Comparison of ENCODE assay signal across 24 cellular contexts in genomic region chr16:17452931-17453330, GRCh38. TPM values are rescaled to one million over a fixed set of nuclear protein-coding genes. Genes with fewer than 3 reads are reported as not detected.
DNase-seq lines count a peak whose midpoint lies in the region; ATAC-seq and TF ChIP-seq lines count a peak whose summit lies in the region.
"Had no signal": no experiment of that assay in that cellular context is flagged by ENCODE, and none has a peak within 500 bp of the region (broad histone marks: within the 10 kb centered on the region; RNA-seq: fewer than 3 reads in every experiment).

No MANE protein-coding gene starts in this region.

- in situ Hi-C loops in mammary epithelial cell (cut with MboI; ENCODE audit: low sequenced_read_pairs in 2 of 2) = no loop called here

- no peaks in the 10 kb centered on the region for H3K27me3 ChIP-seq in CD4-positive, CD25-positive, alpha-beta regulatory T cell (ENCODE audit: control insufficient read depth, insufficient read depth, low read length)
- no peaks in the 10 kb centered on the region for H3K27me3 ChIP-seq in mammary epithelial cell (ENCODE audit: insufficient read depth, low read length)
- H3K27me3 ChIP-seq: MG63, thyroid gland had no signal

- no peak overlapping the region for H2AFZ ChIP-seq in mammary epithelial cell (ENCODE audit: low read depth, low read length)

- H4K20me1 ChIP-seq in mammary epithelial cell (ENCODE audit: insufficient read depth, low read length) = no peaks in the 10 kb centered on the region

- no peak for ATAC-seq in CD4-positive, CD25-positive, alpha-beta regulatory T cell (ENCODE audit: low read depth in 2 of 2)
- ATAC-seq in T-helper 17 cell = no peak
- ATAC-seq in GM21825 (IDR thresholded peaks at IDR 0.05; ENCODE audit: unreplicated experiment) = no peak
- ATAC-seq: naive thymus-derived CD8-positive, alpha-beta T cell; Panc1 had no signal

- H3K4me1 ChIP-seq in CD4-positive, CD25-positive, alpha-beta regulatory T cell (ENCODE audit: control insufficient read depth, insufficient read depth, low read length, poor library complexity, severe bottlenecking) = peaks cover 44% of the 10 kb centered on the region
- H3K4me1 ChIP-seq in mammary epithelial cell (ENCODE audit: insufficient read depth, low read length) = no peaks in the 10 kb centered on the region
- H3K4me1 ChIP-seq: thyroid gland had no signal

- TF ChIP-seq CTCF in glutamatergic neuron (IDR thresholded peaks at IDR 0.05; ENCODE audit: partially characterized antibody, unreplicated experiment) (no peak), Calu3 (IDR thresholded peaks at IDR 0.05; ENCODE audit: unreplicated experiment) (no peak), mammary epithelial cell (conservative IDR thresholded peaks at IDR 0.05 in 1 of 2, IDR thresholded peaks at IDR 0.05 in 1 of 2; ENCODE audit: extremely low read depth in 1 of 2, insufficient read depth in 1 of 2, low read depth in 1 of 2, low read length in 2 of 2) (no peak)

- BruUV-seq in Calu3 (replicated peaks; lab: Mats Ljungman, UMichigan) = no TSS peak
- no TSS peak for BruUV-seq in mammary epithelial cell (replicated peaks; lab: Mats Ljungman, UMichigan)

- no peaks in the 10 kb centered on the region for H3K27me3 Mint-ChIP-seq in CD4-positive, CD25-positive, alpha-beta regulatory T cell
- no peaks in the 10 kb centered on the region for H3K27me3 Mint-ChIP-seq in T-helper 17 cell
- peaks cover 5% of the 10 kb centered on the region for H3K27me3 Mint-ChIP-seq in glutamatergic neuron (ENCODE audit: unreplicated experiment)
- H3K27me3 Mint-ChIP-seq in Calu3 (ENCODE audit: unreplicated experiment) = peaks cover 20% of the 10 kb centered on the region
- H3K27me3 Mint-ChIP-seq: activated B cell treated with CpG ODN at 0.5 μM for 24 hours; naive thymus-derived CD8-positive, alpha-beta T cell had no signal

- no peaks in the 10 kb centered on the region for H3K9me3 ChIP-seq in CD4-positive, CD25-positive, alpha-beta regulatory T cell (ENCODE audit: control insufficient read depth in 2 of 2, low read length in 2 of 2)
- H3K9me3 ChIP-seq in T-helper 17 cell (ENCODE audit: control insufficient read depth, low read length, poor library complexity, severe bottlenecking) (no peaks in the 10 kb centered on the region), mammary epithelial cell (replicated peaks; ENCODE audit: insufficient read depth, low read length) (no peaks in the 10 kb centered on the region)
- H3K9me3 ChIP-seq: MG63, thyroid gland had no signal

- whole genome bisulfite sequencing in mammary epithelial cell (ENCODE audit: low coverage, missing lambda C conversion rate) = 47% methylated on average over 2 of the region's 2 CpGs

- H3K27ac Mint-ChIP-seq in CD4-positive, CD25-positive, alpha-beta regulatory T cell = peak overlapping the region; percentile 38 to 61 (median 42)
- peak overlapping the region; percentile 92 for H3K27ac Mint-ChIP-seq in T-helper 17 cell
- H3K27ac Mint-ChIP-seq in glutamatergic neuron (ENCODE audit: unreplicated experiment) = no peak overlapping the region
- H3K27ac Mint-ChIP-seq in Calu3 (ENCODE audit: unreplicated experiment) = no peak overlapping the region
- H3K27ac Mint-ChIP-seq: activated B cell treated with CpG ODN at 0.5 μM for 24 hours had no signal

- H3K4me3 Mint-ChIP-seq in CD4-positive, CD25-positive, alpha-beta regulatory T cell = no peak overlapping the region
- H3K4me3 Mint-ChIP-seq in T-helper 17 cell = no peak overlapping the region
- H3K4me3 Mint-ChIP-seq in glutamatergic neuron (ENCODE audit: unreplicated experiment) = peak overlapping the region; percentile 9
- no peak overlapping the region for H3K4me3 Mint-ChIP-seq in Calu3 (ENCODE audit: low read depth, unreplicated experiment)
- H3K4me3 Mint-ChIP-seq: activated B cell treated with CpG ODN at 0.5 μM for 24 hours; naive thymus-derived CD8-positive, alpha-beta T cell had no signal

- peaks cover 19 to 55% (median 51%) of the 10 kb centered on the region in 4 donors for H3K4me1 Mint-ChIP-seq in CD4-positive, CD25-positive, alpha-beta regulatory T cell
- H3K4me1 Mint-ChIP-seq in T-helper 17 cell (peaks cover 41% of the 10 kb centered on the region), glutamatergic neuron (ENCODE audit: low read depth, unreplicated experiment) (peaks cover 30% of the 10 kb centered on the region), Calu3 (ENCODE audit: low read depth, unreplicated experiment) (no peaks in the 10 kb centered on the region)

- H3K79me2 ChIP-seq in mammary epithelial cell (ENCODE audit: insufficient read depth, low read length) = no peaks in the 10 kb centered on the region

- peaks cover 2% of the 10 kb centered on the region for H3K36me3 ChIP-seq in CD4-positive, CD25-positive, alpha-beta regulatory T cell (ENCODE audit: control insufficient read depth, insufficient read depth, low read length)
- H3K36me3 ChIP-seq in mammary epithelial cell (ENCODE audit: insufficient read depth, low read length) = no peaks in the 10 kb centered on the region
- H3K36me3 ChIP-seq: thyroid gland had no signal

- intact Hi-C loops in Calu3 (cut with micrococcal nuclease; ENCODE audit: unreplicated experiment) (no loop called here), mammary epithelial cell (cut with micrococcal nuclease) (no loop called here)

- no peak overlapping the region for H3K4me2 ChIP-seq in mammary epithelial cell (ENCODE audit: insufficient read depth, low read depth, low read length)

- no peak overlapping the region for H3K9ac ChIP-seq in mammary epithelial cell (ENCODE audit: insufficient read depth, low read length)

- no peak overlapping the region for H3K4me3 ChIP-seq in CD4-positive, CD25-positive, alpha-beta regulatory T cell (ENCODE audit: low read depth, low read length)
- no peak overlapping the region for H3K4me3 ChIP-seq in mammary epithelial cell (replicated peaks in 1 of 3; ENCODE audit: insufficient read depth in 1 of 3, low read depth in 2 of 3, low read length in 3 of 3)
- H3K4me3 ChIP-seq: MG63, thyroid gland had no signal

- DNase-seq in AG08395 (ENCODE audit: low spot score) (peak; percentile 53), T-helper 17 cell (no peak), glutamatergic neuron (no peak), SK-N-DZ (ENCODE audit: low spot score) (no peak), Calu3 (no peak), mammary epithelial cell (no peak)
- DNase-seq in CD4-positive, CD25-positive, alpha-beta regulatory T cell = no peak
- DNase-seq: ACHN; activated B cell treated with CpG ODN at 0.5 μM for 24 hours; activated CD8-positive, alpha-beta memory T cell treated with anti-CD3 and anti-CD28 coated beads, Interleukin-2, amount 50 U/mL, for 4 hours; cerebellar nuclear complex; HCEC 1CT; KBM-7; kidney; MG63; naive thymus-derived CD8-positive, alpha-beta T cell; NCI-H2029; NCI-H526 treated with DMSO at 0.1 percent for 48 hours; SHP77; stimulated activated naive CD4-positive, alpha-beta T cell treated with Interleukin-2 at 50 U/mL for 16 hours; thyroid gland had no signal

- peaks cover 3% of the 10 kb centered on the region for H3K36me3 Mint-ChIP-seq in CD4-positive, CD25-positive, alpha-beta regulatory T cell
- H3K36me3 Mint-ChIP-seq in T-helper 17 cell (ENCODE audit: low read depth) = no peaks in the 10 kb centered on the region
- no peaks in the 10 kb centered on the region for H3K36me3 Mint-ChIP-seq in glutamatergic neuron (ENCODE audit: unreplicated experiment)
- no peaks in the 10 kb centered on the region for H3K36me3 Mint-ChIP-seq in Calu3 (ENCODE audit: insufficient read depth, unreplicated experiment)

- no peak overlapping the region for H3K27ac ChIP-seq in CD4-positive, CD25-positive, alpha-beta regulatory T cell (ENCODE audit: insufficient read depth, low read length, poor library complexity, severe bottlenecking)
- H3K27ac ChIP-seq in mammary epithelial cell (ENCODE audit: insufficient read depth, low read depth, low read length) = no peak overlapping the region
- H3K27ac ChIP-seq: C4-2B, thyroid gland had no signal

- no peaks in the 10 kb centered on the region for H3K9me3 Mint-ChIP-seq in CD4-positive, CD25-positive, alpha-beta regulatory T cell
- H3K9me3 Mint-ChIP-seq in glutamatergic neuron (ENCODE audit: unreplicated experiment) = no peaks in the 10 kb centered on the region
- no peaks in the 10 kb centered on the region for H3K9me3 Mint-ChIP-seq in Calu3 (ENCODE audit: low read depth, unreplicated experiment)
- H3K9me3 Mint-ChIP-seq: activated B cell treated with CpG ODN at 0.5 μM for 24 hours; naive thymus-derived CD8-positive, alpha-beta T cell had no signal

- CTCF ChIA-PET in Calu3 (lab: Charles Lee) (no interaction called here), mammary epithelial cell (lab: Charles Lee; ENCODE audit: low non-redundant PET) (no interaction called here)

- dilution Hi-C loops in mammary epithelial cell (cut with HindIII; ENCODE audit: low sequenced_read_pairs) = no loop called here

RNA-seq across cellular contexts. Expression of gene XYLT1, which starts 17.8 kb away (rescaled TPM):
- 26.3 TPM for total RNA-seq in CD4-positive, CD25-positive, alpha-beta regulatory T cell
- 1 to 10 TPM in 3 of 4 donors, under 1 TPM in 1; 0.68 to 3.3 (median 2.7) TPM for polyA plus RNA-seq in CD4-positive, CD25-positive, alpha-beta regulatory T cell
- total RNA-seq in T-helper 17 cell (10 to 100 TPM; 33.8 to 57.3 TPM), glutamatergic neuron (ENCODE audit: unreplicated experiment) (18.4 TPM), Calu3 (2022) (7.5 and 8.0 TPM in 2 replicates), mammary epithelial cell (10 to 100 TPM in 1 of 2 donors, 1 to 10 TPM in 1; 3.5 to 16.7 TPM)
- 1.6 TPM in 2 replicates for polyA plus RNA-seq in SK-N-DZ (2014; cell fraction: cytosol; rRNA removed)
- polyA plus RNA-seq in SK-N-DZ (2014; cell fraction: nucleus; rRNA removed) = 1.2 and 1.4 TPM in 2 replicates
- polyA plus RNA-seq in mammary epithelial cell = 5.2 TPM
- polyA minus RNA-seq in mammary epithelial cell = 14.6 TPM

Comparison
In these comparisons a context has a peak if more than half of its experiments do, and no peak if none do; other contexts are left out.
1. H3K27ac Mint-ChIP-seq: peak in CD4-positive, CD25-positive, alpha-beta regulatory T cell (3 of 3) and T-helper 17 cell (single experiment); none in glutamatergic neuron (single experiment) and Calu3 (single experiment).